ENCODE assay signal across 28 cellular contexts in the genomic region with DNA sequence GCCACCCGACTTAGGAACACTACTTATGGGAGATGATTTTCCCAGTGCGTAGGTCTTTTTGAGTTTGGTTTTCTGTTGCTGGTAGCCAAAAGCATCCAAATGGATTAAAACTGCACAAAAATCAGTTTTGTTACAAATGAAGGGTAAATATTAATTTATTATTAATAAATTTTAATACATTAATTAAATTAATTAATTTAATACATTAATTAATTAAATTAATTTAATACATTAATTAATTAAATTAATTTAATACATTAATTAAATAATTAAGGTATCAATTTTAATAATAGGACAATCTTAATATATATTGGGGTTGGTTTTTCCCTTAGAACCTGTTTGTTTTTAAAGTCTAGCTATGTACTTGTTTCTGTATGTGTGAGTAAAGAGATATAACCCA. TPM values are rescaled to one million over a fixed set of nuclear protein-coding genes. Genes with fewer than 3 reads are reported as not detected.
"Had no signal": no experiment of that assay in that cellular context is flagged by ENCODE, and none has a peak within 500 bp of the region (broad histone marks: within the 10 kb centered on the region; RNA-seq: fewer than 3 reads in every experiment).

No MANE protein-coding gene starts in this region.

- H3K4me1 ChIP-seq: left ventricle myocardium inferior, prostate gland, sigmoid colon, stomach, testis, thyroid gland, transverse colon, upper lobe of left lung, vagina had no signal

- H3K4me1 Mint-ChIP-seq: immature natural killer cell; naive thymus-derived CD4-positive, alpha-beta T cell; stimulated activated naive B cell treated with anti-CD40 and anti-IgM and Interleukin-4, amounts not matched to agents 10 μg/mL and 1 μg/mL and 100 μg/mL, for 72 hours had no signal

- H3K9me3 Mint-ChIP-seq: immature natural killer cell; naive thymus-derived CD4-positive, alpha-beta T cell; natural killer cell treated with Interleukin-12 subunit alpha and Interleukin-12 subunit beta and Interleukin-15 and Interleukin-18, amount 100 ng/mL, for 72 hours; stimulated activated naive B cell treated with anti-CD40 and anti-IgM and Interleukin-4, amounts not matched to agents 10 μg/mL and 1 μg/mL and 100 μg/mL, for 72 hours had no signal

- H3K36me3 Mint-ChIP-seq: immature natural killer cell; naive thymus-derived CD4-positive, alpha-beta T cell; natural killer cell treated with Interleukin-12 subunit alpha and Interleukin-12 subunit beta and Interleukin-15 and Interleukin-18, amount 100 ng/mL, for 72 hours; stimulated activated naive B cell treated with anti-CD40 and anti-IgM and Interleukin-4, amounts not matched to agents 10 μg/mL and 1 μg/mL and 100 μg/mL, for 72 hours had no signal

- H3K4me3 ChIP-seq: left ventricle myocardium inferior, lung, mucosa of descending colon, ovary, prostate gland, sigmoid colon, smooth muscle cell, stomach, testis, thyroid gland, transverse colon, upper lobe of left lung, vagina had no signal

- H3K27ac Mint-ChIP-seq: immature natural killer cell; naive thymus-derived CD4-positive, alpha-beta T cell; natural killer cell treated with Interleukin-12 subunit alpha and Interleukin-12 subunit beta and Interleukin-15 and Interleukin-18, amount 100 ng/mL, for 72 hours; stimulated activated naive B cell treated with anti-CD40 and anti-IgM and Interleukin-4, amounts not matched to agents 10 μg/mL and 1 μg/mL and 100 μg/mL, for 72 hours had no signal

- H3K4me3 Mint-ChIP-seq: immature natural killer cell; naive thymus-derived CD4-positive, alpha-beta T cell; natural killer cell treated with Interleukin-12 subunit alpha and Interleukin-12 subunit beta and Interleukin-15 and Interleukin-18, amount 100 ng/mL, for 72 hours; stimulated activated naive B cell treated with anti-CD40 and anti-IgM and Interleukin-4, amounts not matched to agents 10 μg/mL and 1 μg/mL and 100 μg/mL, for 72 hours had no signal

- H3K27ac ChIP-seq: left ventricle myocardium inferior, ovary, prostate gland, sigmoid colon, stomach, testis, thyroid gland, transverse colon, upper lobe of left lung, vagina had no signal

- H3K9me3 ChIP-seq: left ventricle myocardium inferior, mucosa of descending colon, ovary, prostate gland, sigmoid colon, stomach, testis, thyroid gland, transverse colon, upper lobe of left lung, vagina had no signal

- H3K27me3 Mint-ChIP-seq: naive thymus-derived CD4-positive, alpha-beta T cell had no signal

- H3K36me3 ChIP-seq: left ventricle myocardium inferior, ovary, prostate gland, sigmoid colon, stomach, thyroid gland, transverse colon, upper lobe of left lung, vagina had no signal

- FAIRE-seq: islet of Langerhans had no signal

- DNase-seq: hypothalamus; immature natural killer cell; left ventricle myocardium inferior; mesendoderm; midbrain; mucosa of descending colon; naive thymus-derived CD4-positive, alpha-beta T cell; ovary; posterior cingulate gyrus; retina; right cardiac atrium; sigmoid colon; stimulated activated CD4-positive, alpha-beta T cell treated with anti-CD3 and anti-CD28 coated beads, Interleukin-15, amount 100 ng/mL, for 24 hours; stimulated activated CD4-positive, alpha-beta T cell treated with anti-CD3 and anti-CD28 coated beads, Interleukin-2, amount 100 ng/mL, for 24 hours; stimulated activated CD4-positive, alpha-beta T cell treated with anti-CD3 and anti-CD28 coated beads, Interleukin-4, amount 100 ng/mL, for 1 hour; stimulated activated naive B cell treated with anti-CD40 and anti-IgM and Interleukin-4, amounts not matched to agents 10 μg/mL and 1 μg/mL and 100 μg/mL, for 72 hours; stimulated activated naive CD8-positive, alpha-beta T cell treated with anti-CD3 and anti-CD28 coated beads, Interleukin-15, Interleukin-2, amounts not matched to agents 100 U/mL and 50 U/mL, for 24 hours; stomach; testis; thyroid gland; transverse colon; upper lobe of left lung had no signal

RNA-seq across cellular contexts. Expression of gene AK7, which starts 23.6 kb away (rescaled TPM):
- total RNA-seq: natural killer cell treated with Interleukin-12 subunit alpha and Interleukin-12 subunit beta and Interleukin-15 and Interleukin-18, amount 100 ng/mL, for 72 hours had no signal
